ENCODE assay signal across 1 cellular context in genomic region chr13:114020750-114021463, GRCh38.
TF ChIP-seq lines count a peak whose summit lies in the region.

No MANE protein-coding gene starts in this region.

TF ChIP-seq in GM23338, 12 proteins besides CTCF, POLR2A, EP300 and RAD21:
- TF ChIP-seq ETS1 (IDR thresholded peaks at IDR 0.05) = no peak
- no peak for TF ChIP-seq STAT1 (IDR thresholded peaks at IDR 0.05; ENCODE audit: unreplicated experiment)
- TF ChIP-seq ZNF331 (CRISPR knock-in tag; IDR thresholded peaks at IDR 0.05; ENCODE audit: low read depth) = no peak
- TF ChIP-seq ZNF462 (CRISPR knock-in tag; IDR thresholded peaks at IDR 0.05) = no peak
- TF ChIP-seq CREB1 (CRISPR knock-in tag; IDR thresholded peaks at IDR 0.05; ENCODE audit: low read depth) = no peak
- TF ChIP-seq ZNF114 (CRISPR knock-in tag; IDR thresholded peaks at IDR 0.05) = no peak
